Comparison of ENCODE assay signal across 32 cellular contexts in genomic region chr1:2879591-2879990, GRCh38.
"Had no signal": no experiment of that assay in that cellular context is flagged by ENCODE, and none has a peak within 500 bp of the region (broad histone marks: within the 10 kb centered on the region; RNA-seq: fewer than 3 reads in every experiment).

No MANE protein-coding gene starts in this region.

- H3K4me2 ChIP-seq: KMS-11 had no signal

- H3K9ac ChIP-seq: KMS-11 had no signal

- H3K27me3 ChIP-seq: MG63 had no signal

- H3K9me3 ChIP-seq: MG63 had no signal

- H3K4me3 ChIP-seq: MG63 had no signal

- H3K27ac ChIP-seq: KMS-11 had no signal

- DNase-seq: Karpas-422, Kasumi-1, MG63, MM.1S, MV-4-11, NCI-H1048, NCI-H1092, NCI-H1092 treated with DMSO at 0.1 percent for 48 hours, NCI-H1105, NCI-H1105 treated with DMSO at 0.1 percent for 48 hours, NCI-H1417 treated with DMSO at 0.1 percent for 48 hours, NCI-H1436, NCI-H1436 treated with DMSO at 0.1 percent for 48 hours, NCI-H146, NCI-H1694, NCI-H1694 treated with DMSO at 0.1 percent for 48 hours, NCI-H187, NCI-H187 treated with DMSO at 0.1 percent for 48 hours, NCI-H1930, NCI-H2029, NCI-H2029 treated with DMSO at 0.1 percent for 48 hours, NCI-H2081, NCI-H2081 treated with DMSO at 0.1 percent for 48 hours, NCI-H2107, NCI-H2171, NCI-H2227 treated with DMSO at 0.1 percent for 48 hours, NCI-H226, NCI-H345, NCI-H446, NCI-H446 treated with DMSO at 0.1 percent for 48 hours, NCI-H510A had no signal

- H3K36me3 ChIP-seq: MG63 had no signal
